In the genomic region with DNA sequence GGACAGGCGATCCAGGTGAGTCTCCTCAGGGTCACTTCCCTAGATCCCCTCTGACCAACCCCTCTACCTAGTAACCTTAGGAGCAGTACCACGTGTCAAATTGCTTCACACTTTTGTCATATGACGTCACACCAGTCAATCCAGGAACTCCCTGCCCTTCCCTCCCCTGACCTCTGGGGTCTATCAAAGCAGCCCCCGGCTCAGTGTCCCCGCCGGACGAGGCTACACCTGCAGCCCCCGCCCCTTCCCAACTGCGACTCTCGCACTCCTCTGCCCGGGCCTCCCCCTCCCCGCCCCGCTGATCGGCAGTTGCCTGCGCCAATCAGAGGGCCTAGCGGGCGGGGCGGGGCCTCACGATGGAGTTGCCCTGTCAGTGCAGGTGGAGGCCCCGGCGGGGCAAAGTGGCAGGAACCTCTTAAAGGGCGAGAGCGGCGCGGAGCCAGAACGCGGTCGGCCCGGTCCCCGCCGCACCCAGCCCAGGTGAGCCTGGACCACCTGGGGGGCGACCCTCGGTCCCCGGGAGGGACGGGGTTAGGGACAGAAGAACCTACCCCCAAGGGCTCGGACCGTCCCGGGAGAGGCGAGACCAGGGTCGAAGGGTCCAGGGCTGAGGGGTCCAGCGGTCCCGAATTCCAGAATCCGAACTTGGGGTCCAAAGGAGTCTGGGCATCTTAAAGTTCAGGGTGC, we compare ENCODE assay signal across 8 cellular contexts.
A peak's percentile ranks its signal among the peaks of the same experiment; 100 is the strongest.
DNase-seq lines count a peak whose midpoint lies in the region; ATAC-seq and TF ChIP-seq lines count a peak whose summit lies in the region.

No MANE protein-coding gene starts in this region.

- DNase-seq in COR-L47 (lab: John Stamatoyannopoulos, UW) (peak; percentile 72), LNCaP clone FGC (ENCODE audit: low read depth) (peak; percentile 63), SHP77 treated with DMSO at 0.1 percent for 48 hours (lab: John Stamatoyannopoulos, UW) (peak; percentile 86), foreskin melanocyte (peak; percentile 56), stromal cell of bone marrow (ENCODE audit: low read depth) (peak; percentile 54)
- peak; percentile 81 for DNase-seq in activated gamma-delta T cell treated with anti-CD3 and anti-CD28 coated beads, Interleukin-2, amount 50 U/mL, for 16 hours (ENCODE audit: low read depth)

- TF ChIP-seq CTCF in LNCaP clone FGC (IDR thresholded peaks at IDR 0.05; ENCODE audit: control insufficient read depth, extremely low read depth, insufficient read depth) = no peak

- no peaks in the 10 kb centered on the region for H3K9me3 ChIP-seq in neuron (ENCODE audit: low read length)

- H3K4me1 ChIP-seq in neuron (ENCODE audit: insufficient read depth, low read length) = peaks cover 15% of the 10 kb centered on the region

- H2AFZ ChIP-seq in neuron (ENCODE audit: low read depth, low read length) = peak overlapping the region; percentile 95

- peak; percentile 61 for ATAC-seq in GM21528 (IDR thresholded peaks at IDR 0.05; ENCODE audit: low FRiP score, unreplicated experiment)

- H3K27me3 ChIP-seq in neuron (ENCODE audit: insufficient read depth, low read length) = peaks cover 5% of the 10 kb centered on the region

- H3K36me3 ChIP-seq in neuron (ENCODE audit: insufficient read depth, low read length) = no peaks in the 10 kb centered on the region

- H3K4me3 ChIP-seq in LNCaP clone FGC (ENCODE audit: low read depth, low read length) = peak overlapping the region; percentile 97
- peak overlapping the region; percentile 82 for H3K4me3 ChIP-seq in neuron (ENCODE audit: low read length)

Comparison
In these comparisons a context has a peak if more than half of its experiments do, and no peak if none do; other contexts are left out.
1. Peak in every context shown above with its lines: DNase-seq, ATAC-seq and H3K4me3 ChIP-seq.